In genomic region chr3:97111237-97111636, GRCh38 we compare ENCODE assay signal across 38 cellular contexts.
"Had no signal": no experiment of that assay in that cellular context is flagged by ENCODE, and none has a peak within 500 bp of the region (broad histone marks: within the 10 kb centered on the region; RNA-seq: fewer than 3 reads in every experiment).

No MANE protein-coding gene starts in this region.

- H3K4me1 Mint-ChIP-seq: activated naive CD4-positive, alpha-beta T cell treated with anti-CD3 and anti-CD28 coated beads, Interleukin-2, amount 10 ng/mL, durations not matched to agents 7 days and 5 days; activated naive CD4-positive, alpha-beta T cell treated with anti-CD3 and anti-CD28 coated beads, Interleukin-2, amount 50 U/mL, for 24 hours; activated naive CD8-positive, alpha-beta T cell treated with anti-CD3 and anti-CD28 coated beads for 36 hours; activated naive CD8-positive, alpha-beta T cell treated with anti-CD3 and anti-CD28 coated beads, Interleukin-2, amount 10 ng/mL, durations not matched to agents 7 days and 5 days; activated naive CD8-positive, alpha-beta T cell treated with anti-CD3 and anti-CD28 coated beads, Interleukin-2, amount 50 U/mL, for 24 hours; activated T-helper 17 cell treated with anti-CD3 and anti-CD28 coated beads, Interleukin-2, amount 50 U/mL, for 72 hours; brain; central memory CD8-positive, alpha-beta T cell had no signal

- H3K27ac Mint-ChIP-seq: activated naive CD4-positive, alpha-beta T cell treated with anti-CD3 and anti-CD28 coated beads for 36 hours; activated naive CD4-positive, alpha-beta T cell treated with anti-CD3 and anti-CD28 coated beads, Interleukin-2, amount 10 ng/mL, durations not matched to agents 7 days and 5 days; activated naive CD4-positive, alpha-beta T cell treated with anti-CD3 and anti-CD28 coated beads, Interleukin-2, amount 50 U/mL, for 24 hours; activated naive CD4-positive, alpha-beta T cell treated with anti-CD3 and anti-CD28 coated beads, Interleukin-2, amount 50 U/mL, for 72 hours; activated naive CD8-positive, alpha-beta T cell; activated naive CD8-positive, alpha-beta T cell treated with anti-CD3 and anti-CD28 coated beads for 36 hours; activated naive CD8-positive, alpha-beta T cell treated with anti-CD3 and anti-CD28 coated beads, Interleukin-2, amount 10 ng/mL, durations not matched to agents 7 days and 5 days; activated naive CD8-positive, alpha-beta T cell treated with anti-CD3 and anti-CD28 coated beads, Interleukin-2, amount 50 U/mL, for 24 hours; activated T-cell treated with anti-CD3 and anti-CD28 coated beads, Interleukin-2, amount 50 U/mL, for 24 hours; activated T-cell treated with anti-CD3 and anti-CD28 coated beads, Interleukin-2, amount 50 U/mL, for 72 hours; activated T-helper 1 cell treated with anti-CD3 and anti-CD28 coated beads, Interleukin-12 subunit alpha, Interleukin-12 subunit beta, Interleukin-2, Interleukin-4 antibody, amounts not matched to agents 30 ng/mL and 10 ng/mL and 1 ng/mL, durations not matched to agents 14 hours and 24 hours and 36 hours; activated T-helper 17 cell treated with anti-CD3 and anti-CD28 coated beads, Interleukin-2, amount 50 U/mL, for 72 hours; activated T-helper 2 cell treated with anti-CD3 and anti-CD28 coated beads, Interferon-gamma antibody, Interleukin-2, Interleukin-4, amounts not matched to agents 10 μg/mL and 5 μg/mL and 100 μg/mL, durations not matched to agents 14 hours and 24 hours and 36 hours had no signal

- H3K4me3 ChIP-seq: adrenal gland, ascending aorta, body of pancreas, breast epithelium, cardiac muscle cell had no signal

- H3K36me3 Mint-ChIP-seq: activated naive CD4-positive, alpha-beta T cell treated with anti-CD3 and anti-CD28 coated beads, Interleukin-2, amount 10 ng/mL, durations not matched to agents 7 days and 5 days; activated naive CD4-positive, alpha-beta T cell treated with anti-CD3 and anti-CD28 coated beads, Interleukin-2, amount 50 U/mL, for 24 hours; activated naive CD4-positive, alpha-beta T cell treated with anti-CD3 and anti-CD28 coated beads, Interleukin-2, amount 50 U/mL, for 72 hours; activated naive CD8-positive, alpha-beta T cell; activated naive CD8-positive, alpha-beta T cell treated with anti-CD3 and anti-CD28 coated beads for 36 hours; activated naive CD8-positive, alpha-beta T cell treated with anti-CD3 and anti-CD28 coated beads, Interleukin-2, amount 10 ng/mL, durations not matched to agents 7 days and 5 days; brain had no signal

- H3K27ac ChIP-seq: adrenal gland, ascending aorta, body of pancreas, brain microvascular endothelial cell, breast epithelium, cardiac muscle cell had no signal

- DNase-seq: activated effector memory CD4-positive, alpha-beta T cell treated with anti-CD3 and anti-CD28 coated beads, Interleukin-2, amount 50 U/mL, for 16 hours; activated effector memory CD4-positive, alpha-beta T cell treated with Interleukin-2 at 50 U/mL for 16 hours; activated gamma-delta T cell; activated gamma-delta T cell treated with Interleukin-2 at 50 U/mL for 16 hours; activated naive CD4-positive, alpha-beta T cell; activated naive CD4-positive, alpha-beta T cell treated with anti-CD3 and anti-CD28 coated beads for 36 hours; activated naive CD4-positive, alpha-beta T cell treated with anti-CD3 and anti-CD28 coated beads, Interleukin-2, amount 10 ng/mL, durations not matched to agents 7 days and 5 days; activated naive CD4-positive, alpha-beta T cell treated with anti-CD3 and anti-CD28 coated beads, Interleukin-2, amount 50 U/mL, for 16 hours; activated naive CD4-positive, alpha-beta T cell treated with Interleukin-2 at 50 U/mL for 16 hours; activated naive CD8-positive, alpha-beta T cell treated with anti-CD3 and anti-CD28 coated beads for 36 hours; activated naive CD8-positive, alpha-beta T cell treated with anti-CD3 and anti-CD28 coated beads, Interleukin-2, amount 10 ng/mL, durations not matched to agents 7 days and 5 days; activated naive CD8-positive, alpha-beta T cell treated with anti-CD3 and anti-CD28 coated beads, Interleukin-2, amount 50 U/mL, for 24 hours; activated T-cell treated with anti-CD3 and anti-CD28 coated beads, Interleukin-2, amount 50 U/mL, for 1 hour; activated T-cell treated with anti-CD3 and anti-CD28 coated beads, Interleukin-2, amount 50 U/mL, for 24 hours; activated T-cell treated with anti-CD3 and anti-CD28 coated beads, Interleukin-2, amount 50 U/mL, for 4 hours; activated T-cell treated with anti-CD3 and anti-CD28 coated beads, Interleukin-2, amount 50 U/mL, for 48 hours; activated T-cell treated with anti-CD3 and anti-CD28 coated beads, Interleukin-2, amount 50 U/mL, for 72 hours; adrenal gland; amniotic stem cell; amygdala; anterior cingulate cortex; aorta; body of pancreas; brain microvascular endothelial cell; caudate nucleus; central memory CD4-positive, alpha-beta T cell; cerebellar nuclear complex had no signal

- H3K9me3 ChIP-seq: adrenal gland, ascending aorta, body of pancreas, breast epithelium had no signal

- H3K27me3 ChIP-seq: adrenal gland, ascending aorta, body of pancreas, brain microvascular endothelial cell, breast epithelium, cardiac muscle cell had no signal

- H3K4me1 ChIP-seq: adrenal gland, ascending aorta, body of pancreas, breast epithelium had no signal

- H3K27me3 Mint-ChIP-seq: activated naive CD4-positive, alpha-beta T cell treated with anti-CD3 and anti-CD28 coated beads, Interleukin-2, amount 10 ng/mL, durations not matched to agents 7 days and 5 days; activated naive CD4-positive, alpha-beta T cell treated with anti-CD3 and anti-CD28 coated beads, Interleukin-2, amount 50 U/mL, for 24 hours; activated naive CD8-positive, alpha-beta T cell; activated naive CD8-positive, alpha-beta T cell treated with anti-CD3 and anti-CD28 coated beads for 36 hours; activated naive CD8-positive, alpha-beta T cell treated with anti-CD3 and anti-CD28 coated beads, Interleukin-2, amount 10 ng/mL, durations not matched to agents 7 days and 5 days; activated naive CD8-positive, alpha-beta T cell treated with anti-CD3 and anti-CD28 coated beads, Interleukin-2, amount 50 U/mL, for 24 hours; activated T-cell treated with anti-CD3 and anti-CD28 coated beads, Interleukin-2, amount 50 U/mL, for 24 hours; activated T-helper 17 cell treated with anti-CD3 and anti-CD28 coated beads, Interleukin-2, amount 50 U/mL, for 72 hours; brain; central memory CD8-positive, alpha-beta T cell had no signal

- H3K4me3 Mint-ChIP-seq: activated naive CD4-positive, alpha-beta T cell treated with anti-CD3 and anti-CD28 coated beads for 36 hours; activated naive CD4-positive, alpha-beta T cell treated with anti-CD3 and anti-CD28 coated beads, Interleukin-2, amount 10 ng/mL, durations not matched to agents 7 days and 5 days; activated naive CD4-positive, alpha-beta T cell treated with anti-CD3 and anti-CD28 coated beads, Interleukin-2, amount 50 U/mL, for 24 hours; activated naive CD8-positive, alpha-beta T cell; activated naive CD8-positive, alpha-beta T cell treated with anti-CD3 and anti-CD28 coated beads for 36 hours; activated naive CD8-positive, alpha-beta T cell treated with anti-CD3 and anti-CD28 coated beads, Interleukin-2, amount 10 ng/mL, durations not matched to agents 7 days and 5 days; activated naive CD8-positive, alpha-beta T cell treated with anti-CD3 and anti-CD28 coated beads, Interleukin-2, amount 50 U/mL, for 24 hours; activated T-cell treated with anti-CD3 and anti-CD28 coated beads, Interleukin-2, amount 50 U/mL, for 24 hours; activated T-cell treated with anti-CD3 and anti-CD28 coated beads, Interleukin-2, amount 50 U/mL, for 4 hours; activated T-cell treated with anti-CD3 and anti-CD28 coated beads, Interleukin-2, amount 50 U/mL, for 72 hours; activated T-helper 1 cell treated with anti-CD3 and anti-CD28 coated beads, Interleukin-12 subunit alpha, Interleukin-12 subunit beta, Interleukin-2, Interleukin-4 antibody, amounts not matched to agents 30 ng/mL and 10 ng/mL and 1 ng/mL, durations not matched to agents 14 hours and 24 hours and 36 hours; activated T-helper 17 cell treated with anti-CD3 and anti-CD28 coated beads, Interleukin-2, amount 50 U/mL, for 72 hours; brain; central memory CD8-positive, alpha-beta T cell had no signal

- H3K9me3 Mint-ChIP-seq: activated naive CD4-positive, alpha-beta T cell treated with anti-CD3 and anti-CD28 coated beads for 36 hours; activated naive CD4-positive, alpha-beta T cell treated with anti-CD3 and anti-CD28 coated beads, Interleukin-2, amount 10 ng/mL, durations not matched to agents 7 days and 5 days; activated naive CD8-positive, alpha-beta T cell treated with anti-CD3 and anti-CD28 coated beads for 36 hours; activated naive CD8-positive, alpha-beta T cell treated with anti-CD3 and anti-CD28 coated beads, Interleukin-2, amount 50 U/mL, for 24 hours; activated T-cell treated with anti-CD3 and anti-CD28 coated beads, Interleukin-2, amount 50 U/mL, for 24 hours; activated T-cell treated with anti-CD3 and anti-CD28 coated beads, Interleukin-2, amount 50 U/mL, for 4 hours; activated T-helper 1 cell treated with anti-CD3 and anti-CD28 coated beads, Interleukin-12 subunit alpha, Interleukin-12 subunit beta, Interleukin-2, Interleukin-4 antibody, amounts not matched to agents 30 ng/mL and 10 ng/mL and 1 ng/mL, durations not matched to agents 14 hours and 24 hours and 36 hours; activated T-helper 17 cell treated with anti-CD3 and anti-CD28 coated beads, Interleukin-2, amount 50 U/mL, for 72 hours; activated T-helper 2 cell treated with anti-CD3 and anti-CD28 coated beads, Interferon-gamma antibody, Interleukin-2, Interleukin-4, amounts not matched to agents 10 μg/mL and 5 μg/mL and 100 μg/mL, durations not matched to agents 14 hours and 24 hours and 36 hours; brain had no signal

- H3K36me3 ChIP-seq: adrenal gland, ascending aorta, brain microvascular endothelial cell, breast epithelium, cardiac muscle cell had no signal
